In the genomic region with DNA sequence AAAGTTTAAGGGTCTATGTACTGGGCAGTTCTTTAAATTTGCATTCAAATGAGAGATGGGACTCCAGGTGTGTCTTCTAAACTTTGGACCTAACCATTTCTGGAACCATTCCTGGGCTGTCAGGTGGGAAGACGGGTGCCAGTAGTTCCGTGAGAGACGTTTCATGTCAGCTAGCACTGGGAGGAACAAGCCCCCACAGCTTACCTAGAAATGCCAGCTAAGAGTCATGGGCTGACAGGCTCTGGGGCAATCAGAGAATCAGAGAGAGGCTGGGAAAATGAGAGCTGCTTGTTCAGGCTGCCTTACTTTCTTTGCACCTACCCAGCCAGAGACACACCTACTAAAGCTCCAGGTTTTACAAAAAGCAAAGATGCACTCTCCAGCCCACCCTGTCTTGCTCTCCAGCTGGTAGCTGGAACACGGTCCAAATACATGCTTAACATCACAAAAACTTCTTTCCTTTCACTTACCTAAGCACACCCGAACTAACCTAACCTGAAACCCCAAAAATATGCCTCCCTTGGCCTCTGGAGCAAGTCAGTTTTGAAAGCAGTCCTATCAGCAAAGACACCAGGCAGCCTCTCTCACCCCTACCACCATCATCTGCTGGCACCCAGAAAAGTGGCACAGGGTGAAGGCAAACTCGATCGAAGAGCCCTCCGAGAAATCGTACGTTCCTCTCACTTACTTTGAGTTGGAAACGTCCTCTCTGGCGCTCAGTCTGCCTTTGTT, we compare ENCODE assay signal across 10 cellular contexts. TPM values are rescaled to one million over a fixed set of nuclear protein-coding genes. Genes with fewer than 3 reads are reported as not detected.
DNase-seq lines count a peak whose midpoint lies in the region; ATAC-seq, FAIRE-seq and TF ChIP-seq lines count a peak whose summit lies in the region.
"Had no signal": no experiment of that assay in that cellular context is flagged by ENCODE, and none has a peak within 500 bp of the region (broad histone marks: within the 10 kb centered on the region; RNA-seq: fewer than 3 reads in every experiment).

No MANE protein-coding gene starts in this region.

- no peak for DNase-seq in A549 (ENCODE audit: low read depth in 1 of 2, low spot score in 1 of 2)
- no peak for DNase-seq in SJSA1 (ENCODE audit: low read depth in 1 of 2, low spot score in 2 of 2)
- no peak for DNase-seq in neural crest cell (ENCODE audit: low read depth, low spot score)
- no peak for DNase-seq in AG08395 (ENCODE audit: low spot score)
- DNase-seq in adrenal gland, result no peak
- DNase-seq in activated CD4-positive, alpha-beta T cell treated with anti-CD3 and anti-CD28 coated beads for 48 hours, result no peak
- DNase-seq: activated T-cell treated with anti-CD3 and anti-CD28 coated beads, Interleukin-2, amount 50 U/mL, for 24 hours had no signal

- H3K9me3 ChIP-seq in A549, result no peaks in the 10 kb centered on the region
- no peaks in the 10 kb centered on the region for H3K9me3 ChIP-seq in SJSA1 (replicated peaks)
- H3K9me3 ChIP-seq in gastroesophageal sphincter, result no peaks in the 10 kb centered on the region
- no peaks in the 10 kb centered on the region for H3K9me3 ChIP-seq in adrenal gland (replicated peaks in 1 of 3)

- H3K4me1 ChIP-seq in A549 (no peaks in the 10 kb centered on the region), SJSA1 (replicated peaks) (peaks cover 9% of the 10 kb centered on the region), gastroesophageal sphincter (peaks cover 0 to 12% (median 0%) of the 10 kb centered on the region in 3 donors), adrenal gland (replicated peaks in 1 of 2) (no peaks in the 10 kb centered on the region)

- CTCF ChIA-PET in A549 (lab: Yijun Ruan, JAX), result no interaction called here

- H3K9me3 Mint-ChIP-seq in neural crest cell, result peaks cover 3% of the 10 kb centered on the region
- H3K9me3 Mint-ChIP-seq: activated T-cell treated with anti-CD3 and anti-CD28 coated beads, Interleukin-2, amount 50 U/mL, for 24 hours had no signal

- H3K36me3 Mint-ChIP-seq in neural crest cell (ENCODE audit: low read depth), result peaks cover 28% of the 10 kb centered on the region

- no peaks in the 10 kb centered on the region; the same call in 1 of the 2 replicates for H3K36me3 ChIP-seq in SJSA1
- H3K36me3 ChIP-seq in gastroesophageal sphincter, result no peaks in the 10 kb centered on the region
- no peaks in the 10 kb centered on the region for H3K36me3 ChIP-seq in adrenal gland (replicated peaks in 1 of 2)
- H3K36me3 ChIP-seq: BLaER1 treated with 17β-estradiol and CSF1 and Interleukin-3, amounts not matched to agents 10 nM and 100 nM had no signal

- peak overlapping the region; percentile 45 for H3K4me2 ChIP-seq in A549
- H3K4me2 ChIP-seq: BLaER1 treated with 17β-estradiol and CSF1 and Interleukin-3, amounts not matched to agents 10 nM and 100 nM had no signal

- no peaks in the 10 kb centered on the region for H3K27me3 ChIP-seq in SJSA1 (replicated peaks)
- no peaks in the 10 kb centered on the region for H3K27me3 ChIP-seq in gastroesophageal sphincter
- H3K27me3 ChIP-seq in adrenal gland, result no peaks in the 10 kb centered on the region
- H3K27me3 ChIP-seq: BLaER1 treated with 17β-estradiol and CSF1 and Interleukin-3, amounts not matched to agents 10 nM and 100 nM had no signal

- no peaks in the 10 kb centered on the region for H3K27me3 Mint-ChIP-seq in neural crest cell (ENCODE audit: low read depth)

- peak overlapping the region; percentile 98 for H3K27ac Mint-ChIP-seq in neural crest cell (ENCODE audit: unreplicated experiment)
- H3K27ac Mint-ChIP-seq: activated T-cell treated with anti-CD3 and anti-CD28 coated beads, Interleukin-2, amount 50 U/mL, for 24 hours had no signal

- no peak overlapping the region for H3K4me3 ChIP-seq in A549
- H3K4me3 ChIP-seq in SJSA1, result peak overlapping the region; percentile 39
- H3K4me3 ChIP-seq in gastroesophageal sphincter, result peak overlapping the region; percentile 26 to 51
- peak overlapping the region in 1 of 4 donors; percentile 32 for H3K4me3 ChIP-seq in adrenal gland
- H3K4me3 ChIP-seq: BLaER1 treated with 17β-estradiol and CSF1 and Interleukin-3, amounts not matched to agents 10 nM and 100 nM had no signal

- H3K27ac ChIP-seq in A549, result no peak overlapping the region
- H3K27ac ChIP-seq in SJSA1, result no peak overlapping the region
- H3K27ac ChIP-seq in gastroesophageal sphincter, result peak overlapping the region in 1 of 4 donors; percentile 9
- H3K27ac ChIP-seq in adrenal gland, result no peak overlapping the region
- H3K27ac ChIP-seq: BLaER1 treated with 17β-estradiol and CSF1 and Interleukin-3, amounts not matched to agents 10 nM and 100 nM had no signal

- TF ChIP-seq RAD21 in A549 (conservative IDR thresholded peaks at IDR 0.05 in 1 of 2, IDR thresholded peaks at IDR 0.05 in 1 of 2), result no peak

- peaks cover 60% of the 10 kb centered on the region for H3K4me1 Mint-ChIP-seq in neural crest cell

- no peak for TF ChIP-seq POLR2A in A549 (IDR thresholded peaks at IDR 0.05; ENCODE audit: low read length)
- TF ChIP-seq POLR2A in gastroesophageal sphincter (IDR thresholded peaks at IDR 0.05), result no peak
- TF ChIP-seq POLR2A in adrenal gland (IDR thresholded peaks at IDR 0.05), result no peak

- under 1% methylated on average over 12 of the region's 12 CpGs for WGBS in A549 (ENCODE audit: missing lambda C conversion rate)
- 0 to 4% methylated on average over 3 to 7 of the region's 12 CpGs for whole genome bisulfite sequencing in gastroesophageal sphincter (ENCODE audit: low coverage in 1 of 2), 2 donors
- 13 to 28% (median 18%) methylated on average over 9 to 12 of the region's 12 CpGs for WGBS in adrenal gland, 4 donors

- FAIRE-seq in A549 (lab: Jason Lieb, UNC), result no peak

- POLR2A ChIA-PET in A549 (lab: Yijun Ruan, JAX), result no interaction called here

- TF ChIP-seq EP300 in A549 (IDR thresholded peaks at IDR 0.05) (no peak), gastroesophageal sphincter (IDR thresholded peaks at IDR 0.05) (no peak)

- ATAC-seq in A549, result peak in 1 of 2 experiments; percentile 38; a peak in 3 of 6 replicates
- no peak for ATAC-seq in gastroesophageal sphincter
- no peak for ATAC-seq in HG03342 (IDR thresholded peaks at IDR 0.05; ENCODE audit: unreplicated experiment)

- intact Hi-C loops in adrenal gland (cut with DNase I), result no loop called here

- TF ChIP-seq CTCF in A549 (IDR thresholded peaks at IDR 0.05) (no peak), gastroesophageal sphincter (IDR thresholded peaks at IDR 0.05) (no peak), neural crest cell (conservative IDR thresholded peaks at IDR 0.05) (no peak), adrenal gland (IDR thresholded peaks at IDR 0.05) (no peak)

- H3K4me3 Mint-ChIP-seq in neural crest cell, result peak overlapping the region; percentile 94
- H3K4me3 Mint-ChIP-seq: activated T-cell treated with anti-CD3 and anti-CD28 coated beads, Interleukin-2, amount 50 U/mL, for 24 hours had no signal

TF ChIP-seq in A549, 52 proteins besides CTCF, POLR2A, EP300 and RAD21:
- TF ChIP-seq ATOH8 (CRISPR knock-in tag; IDR thresholded peaks at IDR 0.05; ENCODE audit: low read depth) (no peak), SREBF2 (IDR thresholded peaks at IDR 0.05) (no peak), FOSL2 (IDR thresholded peaks at IDR 0.05) (no peak), FOSL2 (CRISPR knock-in tag; IDR thresholded peaks at IDR 0.05) (no peak), ZFP36 (IDR thresholded peaks at IDR 0.05; ENCODE audit: borderline replicate concordance, partially characterized antibody) (no peak), ELK1 (IDR thresholded peaks at IDR 0.05; ENCODE audit: low read depth, low read length) (no peak), ZNF302 (CRISPR knock-in tag; IDR thresholded peaks at IDR 0.05) (no peak), EHF (CRISPR knock-in tag; IDR thresholded peaks at IDR 0.05) (no peak), CHD2 (IDR thresholded peaks at IDR 0.05; ENCODE audit: low read length, partially characterized antibody) (no peak), TP53 (CRISPR knock-in tag; IDR thresholded peaks at IDR 0.05) (no peak), HOXB13 (CRISPR knock-in tag; IDR thresholded peaks at IDR 0.05; ENCODE audit: low read depth) (no peak), GATA3 (IDR thresholded peaks at IDR 0.05; ENCODE audit: borderline replicate concordance) (no peak)
- TF ChIP-seq, protein P1, sequence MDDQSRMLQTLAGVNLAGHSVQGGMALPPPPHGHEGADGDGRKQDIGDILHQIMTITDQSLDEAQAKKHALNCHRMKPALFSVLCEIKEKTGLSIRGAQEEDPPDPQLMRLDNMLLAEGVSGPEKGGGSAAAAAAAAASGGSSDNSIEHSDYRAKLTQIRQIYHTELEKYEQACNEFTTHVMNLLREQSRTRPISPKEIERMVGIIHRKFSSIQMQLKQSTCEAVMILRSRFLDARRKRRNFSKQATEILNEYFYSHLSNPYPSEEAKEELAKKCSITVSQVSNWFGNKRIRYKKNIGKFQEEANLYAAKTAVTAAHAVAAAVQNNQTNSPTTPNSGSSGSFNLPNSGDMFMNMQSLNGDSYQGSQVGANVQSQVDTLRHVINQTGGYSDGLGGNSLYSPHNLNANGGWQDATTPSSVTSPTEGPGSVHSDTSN (IDR thresholded peaks at IDR 0.05), result no peak
TF ChIP-seq in A549: peak in this region for 0.

RNA-seq across cellular contexts. Expression of gene PTN, which starts 0.6 kb away (rescaled TPM):
- not detected in 2 replicates for polyA plus RNA-seq in A549 (2011; rRNA removed)
- not detected in 2 replicates for polyA plus RNA-seq in A549 (2012; cell fraction: cytosol; rRNA removed)
- not detected in 2 replicates for polyA plus RNA-seq in A549 (2012; cell fraction: nucleus; rRNA removed)
- not detected in 3 replicates for polyA plus RNA-seq in A549 (2017; fragmentation: RNase III; extraction: RNeasy Plus Mini Kit Qiagen cat#74134 plus additional on column Dnase treatment)
- polyA minus RNA-seq in A549 (2011; rRNA and poly(A)+ RNA removed), result 0.34 TPM in 1 of 2 replicates, not detected in the other
- total RNA-seq in SJSA1 (2014; rRNA removed; shearing (Covaris generic)), result 56.7 and 70.6 TPM in 2 replicates
- total RNA-seq in gastroesophageal sphincter, result 10 to 100 TPM; 10.1 to 13.2 (median 11.1) TPM
- 228 and 240 TPM in 2 replicates for total RNA-seq in neural crest cell
- total RNA-seq in adrenal gland, result 10 to 100 TPM in 2 of 8 donors, 1 to 10 TPM in 6; 2.1 to 14.6 (median 4.0) TPM
- 10 to 100 TPM in 1 of 3 donors, 1 to 10 TPM in 2; 3.6 to 11.6 (median 7.8) TPM for polyA plus RNA-seq in adrenal gland
